In genomic region chr14:100130471-100130870, GRCh38 we compare ENCODE assay signal across 1 cellular context.
TF ChIP-seq lines count a peak whose summit lies in the region.

No MANE protein-coding gene starts in this region.

TF ChIP-seq in H1, 55 proteins besides CTCF, POLR2A, EP300 and RAD21 (continued from another document):
- TF ChIP-seq CBX5 (IDR thresholded peaks at IDR 0.05; ENCODE audit: low read depth, low read length) (no peak), RFX5 (IDR thresholded peaks at IDR 0.05; ENCODE audit: borderline replicate concordance, low read depth, low read length) (no peak), HDAC6 (IDR thresholded peaks at IDR 0.05; ENCODE audit: low read depth, low read length) (no peak), TAF1 (IDR thresholded peaks at IDR 0.05; ENCODE audit: low read depth, low read length) (no peak), CHD2 (IDR thresholded peaks at IDR 0.05; ENCODE audit: low read length) (no peak), GTF2F1 (IDR thresholded peaks at IDR 0.05; ENCODE audit: borderline replicate concordance, low read depth, low read length) (no peak), SP4 (IDR thresholded peaks at IDR 0.05; ENCODE audit: low read length) (no peak)
